25 cellular contexts compared by ENCODE assay signal in genomic region chr18:6207119-6207518, GRCh38.
DNase-seq lines count a peak whose midpoint lies in the region; ATAC-seq, FAIRE-seq and TF ChIP-seq lines count a peak whose summit lies in the region.
"Had no signal": no experiment of that assay in that cellular context is flagged by ENCODE, and none has a peak within 500 bp of the region (broad histone marks: within the 10 kb centered on the region; RNA-seq: fewer than 3 reads in every experiment).

No MANE protein-coding gene starts in this region.

- ATAC-seq in esophagus mucosa = peak; percentile 66
- no peak for ATAC-seq in foreskin keratinocyte
- ATAC-seq in HG03354 (IDR thresholded peaks at IDR 0.05; ENCODE audit: poor library complexity, severe bottlenecking, unreplicated experiment) = no peak
- ATAC-seq: activated T-helper 17 cell treated with anti-CD3 and anti-CD28 coated beads, Interleukin-2, amount 50 U/mL, for 72 hours; right cardiac atrium had no signal

- peak; percentile 66 for FAIRE-seq in urothelium cell line (lab: Jason Lieb, UNC)
- FAIRE-seq: D721Med, GM19239 had no signal

- H3K27ac ChIP-seq in foreskin keratinocyte = no peak overlapping the region

- peak; percentile 9 for DNase-seq in NCI-H2107 treated with DMSO at 0.1 percent for 48 hours (lab: John Stamatoyannopoulos, UW; ENCODE audit: unreplicated experiment)
- DNase-seq in NCI-H2107 (lab: John Stamatoyannopoulos, UW) = no peak
- DNase-seq in NCI-H345 treated with DMSO at 0.1 percent for 48 hours (lab: John Stamatoyannopoulos, UW; ENCODE audit: unreplicated experiment) = peak; percentile 51
- DNase-seq in urothelium cell line (ENCODE audit: low spot score) = no peak
- DNase-seq in HuH-7.5 (ENCODE audit: low spot score) = no peak
- no peak for DNase-seq in foreskin keratinocyte
- DNase-seq: activated CD4-positive, alpha-beta memory T cell treated with anti-CD3 and anti-CD28 coated beads, Interleukin-2, amount 10 ng/mL, durations not matched to agents 7 days and 5 days; activated CD8-positive, alpha-beta memory T cell treated with anti-CD3 and anti-CD28 coated beads, Interleukin-2, amount 50 U/mL, for 48 hours; amygdala; CD4-positive, alpha-beta T cell; effector CD8-positive, alpha-beta T cell; GDM1; H7; head of caudate nucleus; kidney glomerular epithelial cell; NCI-H2081; NCI-H524 treated with DMSO at 0.1 percent for 48 hours; right cardiac atrium; stimulated activated CD4-positive, alpha-beta T cell treated with anti-CD3 and anti-CD28 coated beads, Interleukin-2, amount 100 ng/mL, for 48 hours; T-helper 1 cell had no signal

- no peak for TF ChIP-seq CTCF in foreskin keratinocyte (conservative IDR thresholded peaks at IDR 0.05)

- H3K4me1 ChIP-seq in foreskin keratinocyte = no peaks in the 10 kb centered on the region

- H3K27me3 ChIP-seq in foreskin keratinocyte = no peaks in the 10 kb centered on the region

Comparison
In these comparisons a context has a peak if more than half of its experiments do, and no peak if none do; other contexts are left out.
1. DNase-seq: peak in NCI-H2107 treated with DMSO at 0.1 percent for 48 hours (single experiment) and NCI-H345 treated with DMSO at 0.1 percent for 48 hours (single experiment); none in NCI-H2107 (single experiment), urothelium cell line (single experiment), HuH-7.5 (single experiment) and foreskin keratinocyte (0 of 2).